ENCODE assay signal across 8 cellular contexts in the genomic region with DNA sequence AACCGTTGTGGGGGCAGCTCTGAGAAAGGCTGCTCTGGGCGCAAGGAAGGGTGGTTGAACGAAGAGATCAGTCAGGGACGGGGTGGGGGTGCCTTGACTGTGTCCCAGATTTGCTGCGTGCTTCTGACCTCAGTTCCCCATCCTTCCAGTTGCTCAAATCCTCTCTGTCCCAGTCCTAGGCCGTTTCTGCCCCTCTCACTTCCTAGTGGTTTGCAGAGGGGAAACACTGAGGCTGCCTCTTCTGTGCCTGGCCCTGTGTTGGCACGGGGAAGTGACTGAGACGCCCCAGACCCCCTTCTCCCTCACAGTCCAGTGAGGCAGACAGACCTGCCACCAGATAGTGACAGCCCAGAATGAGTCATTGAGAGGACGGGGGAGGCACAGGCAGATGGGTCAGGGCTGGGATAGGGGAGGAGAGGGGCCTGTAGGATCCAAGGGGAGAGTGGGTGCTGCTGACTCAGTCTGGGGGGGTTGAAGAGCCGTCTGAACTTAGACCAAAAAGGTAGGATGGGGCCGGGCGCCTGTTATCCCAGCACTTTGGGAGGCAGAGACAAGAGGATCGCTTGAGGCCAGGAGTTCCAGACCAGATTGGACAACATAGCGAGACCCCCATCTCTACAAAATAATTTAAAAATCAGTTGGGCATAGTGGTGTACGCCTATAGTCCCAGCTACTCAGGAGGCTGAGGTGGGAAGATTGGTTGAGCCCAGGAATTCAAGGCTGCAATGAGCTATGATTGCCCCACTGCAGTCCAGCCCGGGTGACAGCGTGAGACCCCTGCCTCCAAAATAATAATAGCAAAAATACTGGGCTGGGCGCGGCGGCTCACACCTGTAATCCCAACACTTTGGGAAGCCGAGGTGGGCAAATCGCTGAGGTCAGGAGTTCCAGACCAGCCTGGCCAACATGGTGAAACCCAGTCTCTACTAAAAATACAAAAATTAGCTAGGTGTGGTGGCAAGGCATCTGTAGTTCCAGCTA. TPM values are rescaled to one million over a fixed set of nuclear protein-coding genes. Genes with fewer than 3 reads are reported as not detected.
A peak's percentile ranks its signal among the peaks of the same experiment; 100 is the strongest.
DNase-seq lines count a peak whose midpoint lies in the region; ATAC-seq and TF ChIP-seq lines count a peak whose summit lies in the region.

No MANE protein-coding gene starts in this region.

- H3K27me3 Mint-ChIP-seq in T-helper 2 cell treated with Interferon-gamma antibody and Interleukin-4, amounts not matched to agents 5 μg/mL and 100 μg/mL, for 36 hours (ENCODE audit: low read depth), result peaks cover 5% of the 10 kb centered on the region
- H3K27me3 Mint-ChIP-seq in activated CD4-positive, alpha-beta memory T cell treated with anti-CD3 and anti-CD28 coated beads for 36 hours, result no peaks in the 10 kb centered on the region

- H3K4me2 ChIP-seq in parathyroid adenoma (ENCODE audit: low read length), result peak overlapping the region; percentile 93

- no peak for TF ChIP-seq CTCF in fibroblast of villous mesenchyme (IDR thresholded peaks at IDR 0.05; ENCODE audit: insufficient read depth, low read depth, low read length)
- TF ChIP-seq CTCF in parathyroid adenoma (IDR thresholded peaks at IDR 0.05), result no peak

- no peak overlapping the region for H3K9ac ChIP-seq in parathyroid adenoma

- peaks cover 5% of the 10 kb centered on the region for H3K4me1 ChIP-seq in parathyroid adenoma

- H3K27me3 ChIP-seq in parathyroid adenoma (ENCODE audit: control insufficient read depth, insufficient read depth, low read length), result no peaks in the 10 kb centered on the region

- H3K79me2 ChIP-seq in parathyroid adenoma, result no peaks in the 10 kb centered on the region

- peak overlapping the region; percentile 48 for H3K27ac ChIP-seq in parathyroid adenoma

- POLR2A ChIA-PET in activated CD4-positive, alpha-beta memory T cell treated with anti-CD3 and anti-CD28 coated beads for 36 hours (lab: Charles Lee), result interaction anchor here (1.0 to 2.0 kb wide), 6 partner anchors 26 to 155 kb away, joined by 3 to 6 read pairs (median 5); a partner anchor contains a TSS

- intact Hi-C loops in activated CD4-positive, alpha-beta memory T cell treated with anti-CD3 and anti-CD28 coated beads for 36 hours (cut with micrococcal nuclease), result loop anchor here (2.0 kb wide), 3 partner anchors 87 to 481 kb away; a partner anchor contains a TSS

- H3K9me3 ChIP-seq in parathyroid adenoma (ENCODE audit: control insufficient read depth, low read length), result no peaks in the 10 kb centered on the region

- H2AFZ ChIP-seq in parathyroid adenoma, result peak overlapping the region; percentile 60

- no peaks in the 10 kb centered on the region for H3K9me3 Mint-ChIP-seq in T-helper 2 cell treated with Interferon-gamma antibody and Interleukin-4, amounts not matched to agents 5 μg/mL and 100 μg/mL, for 36 hours
- peaks cover 4% of the 10 kb centered on the region for H3K9me3 Mint-ChIP-seq in activated CD4-positive, alpha-beta memory T cell treated with anti-CD3 and anti-CD28 coated beads for 36 hours

- H3K4me3 Mint-ChIP-seq in T-helper 2 cell treated with Interferon-gamma antibody and Interleukin-4, amounts not matched to agents 5 μg/mL and 100 μg/mL, for 36 hours, result peak overlapping the region; percentile 84
- H3K4me3 Mint-ChIP-seq in activated CD4-positive, alpha-beta memory T cell treated with anti-CD3 and anti-CD28 coated beads for 36 hours, result peak overlapping the region; percentile 74

- ATAC-seq in GM21390 (IDR thresholded peaks at IDR 0.05; ENCODE audit: unreplicated experiment) (no peak), HG03097 (IDR thresholded peaks at IDR 0.05; ENCODE audit: low FRiP score, unreplicated experiment) (no peak)

- H3K36me3 ChIP-seq in parathyroid adenoma (ENCODE audit: control insufficient read depth, insufficient read depth, low read length), result no peaks in the 10 kb centered on the region

- peaks cover 5% of the 10 kb centered on the region for H3K36me3 Mint-ChIP-seq in T-helper 2 cell treated with Interferon-gamma antibody and Interleukin-4, amounts not matched to agents 5 μg/mL and 100 μg/mL, for 36 hours (ENCODE audit: low read depth)
- H3K36me3 Mint-ChIP-seq in activated CD4-positive, alpha-beta memory T cell treated with anti-CD3 and anti-CD28 coated beads for 36 hours, result peaks cover 8% of the 10 kb centered on the region

- peak; percentile 30 for DNase-seq in T-helper 2 cell treated with Interferon-gamma antibody and Interleukin-4, amounts not matched to agents 5 μg/mL and 100 μg/mL, for 36 hours (ENCODE audit: low spot score)
- DNase-seq in T-helper 2 cell (no peak), fibroblast of villous mesenchyme (ENCODE audit: low read depth) (peak; percentile 53), NCI-H1092 treated with DMSO at 0.1 percent for 48 hours (lab: John Stamatoyannopoulos, UW) (no peak)
- peak; percentile 42 for DNase-seq in activated CD4-positive, alpha-beta memory T cell treated with anti-CD3 and anti-CD28 coated beads for 36 hours

- H3K27ac Mint-ChIP-seq in T-helper 2 cell treated with Interferon-gamma antibody and Interleukin-4, amounts not matched to agents 5 μg/mL and 100 μg/mL, for 36 hours, result peak overlapping the region; percentile 69
- H3K27ac Mint-ChIP-seq in activated CD4-positive, alpha-beta memory T cell treated with anti-CD3 and anti-CD28 coated beads for 36 hours, result peak overlapping the region; percentile 76

- H3K4me3 ChIP-seq in fibroblast of villous mesenchyme (ENCODE audit: low read depth, low read length) (peak overlapping the region; percentile 67), parathyroid adenoma (ENCODE audit: low read depth, low read length) (peak overlapping the region; percentile 79)

- CTCF ChIA-PET in activated CD4-positive, alpha-beta memory T cell treated with anti-CD3 and anti-CD28 coated beads for 36 hours (lab: Charles Lee), result interaction anchor here (0.6 to 3.9 kb wide), 27 partner anchors 20 to 1366 kb away, joined by 3 to 68 read pairs (median 5); a partner anchor contains a TSS

- peaks cover 6% of the 10 kb centered on the region for H3K4me1 Mint-ChIP-seq in T-helper 2 cell treated with Interferon-gamma antibody and Interleukin-4, amounts not matched to agents 5 μg/mL and 100 μg/mL, for 36 hours (ENCODE audit: low read depth)
- peaks cover 27% of the 10 kb centered on the region for H3K4me1 Mint-ChIP-seq in activated CD4-positive, alpha-beta memory T cell treated with anti-CD3 and anti-CD28 coated beads for 36 hours (ENCODE audit: low read depth)

RNA-seq across cellular contexts. Expression of a gene that starts 26.4 kb away (rescaled TPM):
- total RNA-seq in activated CD4-positive, alpha-beta memory T cell treated with anti-CD3 and anti-CD28 coated beads for 36 hours, result 10 to 100 TPM; 14.0 to 14.8 TPM
- total RNA-seq in fibroblast of villous mesenchyme, result 13.8 and 34.1 TPM in 2 replicates

RNA-seq across cellular contexts. Expression of a gene that starts 52.7 kb away (rescaled TPM):
- 10 to 100 TPM; 31.7 to 36.3 TPM for total RNA-seq in activated CD4-positive, alpha-beta memory T cell treated with anti-CD3 and anti-CD28 coated beads for 36 hours
- 25.8 and 32.0 TPM in 2 replicates for total RNA-seq in fibroblast of villous mesenchyme

RNA-seq across cellular contexts. Expression of a gene that starts 52.9 kb away (rescaled TPM):
- 1 to 10 TPM; 6.4 TPM for total RNA-seq in activated CD4-positive, alpha-beta memory T cell treated with anti-CD3 and anti-CD28 coated beads for 36 hours
- 14.5 and 16.8 TPM in 2 replicates for total RNA-seq in fibroblast of villous mesenchyme

Comparison
In these comparisons a context has a peak if more than half of its experiments do, and no peak if none do; other contexts are left out.
1. DNase-seq: peak in T-helper 2 cell treated with Interferon-gamma antibody and Interleukin-4, amounts not matched to agents 5 μg/mL and 100 μg/mL, for 36 hours (single experiment), activated CD4-positive, alpha-beta memory T cell treated with anti-CD3 and anti-CD28 coated beads for 36 hours (single experiment) and fibroblast of villous mesenchyme (single experiment); none in T-helper 2 cell (0 of 5) and NCI-H1092 treated with DMSO at 0.1 percent for 48 hours (single experiment).